18 cellular contexts compared by ENCODE assay signal in the genomic region with DNA sequence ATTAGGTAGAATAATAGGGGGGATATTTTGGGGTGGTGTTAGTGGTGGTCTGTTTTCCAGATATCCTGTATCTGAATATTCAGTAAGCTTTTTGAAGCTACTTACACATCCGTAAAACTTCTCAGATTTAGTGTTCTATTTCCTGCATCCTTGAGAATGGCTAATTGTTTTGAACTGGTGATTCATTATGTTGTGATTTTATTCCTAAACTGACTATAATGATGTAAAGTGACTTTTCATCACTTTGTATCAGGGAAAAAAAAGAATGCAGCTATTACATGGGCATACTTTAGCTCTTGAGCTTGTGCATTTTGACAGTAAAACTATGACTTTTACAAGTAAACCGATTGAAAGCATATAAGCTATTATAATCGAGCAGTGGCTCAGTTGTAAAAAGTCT. TPM values are rescaled to one million over a fixed set of nuclear protein-coding genes. Genes with fewer than 3 reads are reported as not detected.
DNase-seq lines count a peak whose midpoint lies in the region; ATAC-seq, FAIRE-seq and TF ChIP-seq lines count a peak whose summit lies in the region.
"Had no signal": no experiment of that assay in that cellular context is flagged by ENCODE, and none has a peak within 500 bp of the region (broad histone marks: within the 10 kb centered on the region; RNA-seq: fewer than 3 reads in every experiment).

No MANE protein-coding gene starts in this region.

- H3K27ac Mint-ChIP-seq in CD4-positive, alpha-beta T cell = peak overlapping the region; percentile 58
- H3K27ac Mint-ChIP-seq in Calu3 (ENCODE audit: unreplicated experiment) = peak overlapping the region; percentile 44
- H3K27ac Mint-ChIP-seq: stimulated activated effector memory CD8-positive, alpha-beta T cell treated with anti-CD3 and anti-CD28 coated beads, Interleukin-12 subunit alpha, Interleukin-12 subunit beta, amount 100 ng/mL, for 72 hours had no signal

- in situ Hi-C loops in KBM-7 (cut with MboI; ENCODE audit: low pct_unique_long_range_greater_than_20kb, low sequenced_read_pairs) = no loop called here

- TF ChIP-seq CTCF in CD4-positive, alpha-beta T cell (IDR thresholded peaks at IDR 0.05) = no peak
- TF ChIP-seq CTCF in Calu3 (IDR thresholded peaks at IDR 0.05; ENCODE audit: unreplicated experiment) (no peak), endothelial cell of umbilical vein (IDR thresholded peaks at IDR 0.05; ENCODE audit: extremely low read depth in 1 of 2, insufficient read depth in 1 of 2, low read depth in 1 of 2, low read length in 2 of 2) (no peak), colonic mucosa (IDR thresholded peaks at IDR 0.05) (no peak)

- no peak overlapping the region for H3K4me3 ChIP-seq in SK-N-MC
- no peak overlapping the region for H3K4me3 ChIP-seq in endothelial cell of umbilical vein (replicated peaks in 1 of 3; ENCODE audit: insufficient read depth in 1 of 3, low read depth in 1 of 3, low read length in 3 of 3)
- no peak overlapping the region for H3K4me3 ChIP-seq in aorta (ENCODE audit: low read length in 2 of 2)
- no peak overlapping the region for H3K4me3 ChIP-seq in colonic mucosa

- H3K4me2 ChIP-seq in endothelial cell of umbilical vein (ENCODE audit: insufficient read depth, low read length) = peak overlapping the region; percentile 47

- no peaks in the 10 kb centered on the region for H3K9me1 ChIP-seq in endothelial cell of umbilical vein (replicated peaks; ENCODE audit: control insufficient read depth, extremely low read depth, insufficient read depth, low read length)

- H3K4me1 ChIP-seq in endothelial cell of umbilical vein (ENCODE audit: control insufficient read depth, extremely low read depth, insufficient read depth, low read length) (peaks cover 25% of the 10 kb centered on the region), aorta (ENCODE audit: control insufficient read depth in 1 of 2, insufficient read depth in 2 of 2, low read length in 2 of 2) (peaks cover 0 to 6% of the 10 kb centered on the region in 2 donors), colonic mucosa (peaks cover 5% of the 10 kb centered on the region)
- H3K4me1 ChIP-seq: BE2C had no signal

- peaks cover 73% of the 10 kb centered on the region for H3K36me3 ChIP-seq in SK-N-MC (ENCODE audit: insufficient read depth, low read length)
- peaks cover 8 to 17% of the 10 kb centered on the region in 2 experiments for H3K36me3 ChIP-seq in endothelial cell of umbilical vein (ENCODE audit: control insufficient read depth in 2 of 2, extremely low read depth in 1 of 2, insufficient read depth in 2 of 2, low read length in 2 of 2)
- H3K36me3 ChIP-seq in aorta (ENCODE audit: control insufficient read depth in 1 of 2, insufficient read depth in 2 of 2, low read length in 1 of 2) = peaks cover 0 to 4% of the 10 kb centered on the region in 2 donors
- no peaks in the 10 kb centered on the region for H3K36me3 ChIP-seq in colonic mucosa

- H3K27ac ChIP-seq in CD4-positive, alpha-beta T cell (ENCODE audit: low read depth, low read length) = no peak overlapping the region
- H3K27ac ChIP-seq in SK-N-MC (peak overlapping the region; percentile 36), endothelial cell of umbilical vein (ENCODE audit: insufficient read depth, low read depth, low read length) (peak overlapping the region; percentile 44), aorta (ENCODE audit: low read depth in 1 of 2, low read length in 2 of 2) (no peak overlapping the region), colonic mucosa (no peak overlapping the region)

- H3K27me3 Mint-ChIP-seq in CD4-positive, alpha-beta T cell = no peaks in the 10 kb centered on the region
- H3K27me3 Mint-ChIP-seq in Calu3 (ENCODE audit: unreplicated experiment) = no peaks in the 10 kb centered on the region
- H3K27me3 Mint-ChIP-seq: IgD-negative memory B cell, type B pancreatic cell had no signal

- H3K36me3 Mint-ChIP-seq in CD4-positive, alpha-beta T cell (ENCODE audit: low read depth) = peaks cover 95% of the 10 kb centered on the region
- H3K36me3 Mint-ChIP-seq in Calu3 (ENCODE audit: insufficient read depth, unreplicated experiment) = peaks cover 77% of the 10 kb centered on the region

- peaks cover 17% of the 10 kb centered on the region for H4K20me1 ChIP-seq in endothelial cell of umbilical vein (replicated peaks; ENCODE audit: control insufficient read depth, extremely low read depth, insufficient read depth, low read length)

- FAIRE-seq in endothelial cell of umbilical vein (lab: Jason Lieb, UNC) = no peak
- FAIRE-seq: RCC 7860, small intestine had no signal

- H2AFZ ChIP-seq in endothelial cell of umbilical vein (ENCODE audit: low read depth, low read length) = no peak overlapping the region

- no peak for TF ChIP-seq POLR2A in endothelial cell of umbilical vein (IDR thresholded peaks at IDR 0.05; ENCODE audit: low read depth, low read length)

- dilution Hi-C loops in endothelial cell of umbilical vein (cut with MboI; ENCODE audit: extremely low pct_ligation_motif_present, low sequenced_read_pairs) = no loop called here

- peaks cover 85% of the 10 kb centered on the region for H3K4me1 Mint-ChIP-seq in CD4-positive, alpha-beta T cell (ENCODE audit: low read depth)
- peaks cover 69% of the 10 kb centered on the region for H3K4me1 Mint-ChIP-seq in Calu3 (ENCODE audit: low read depth, unreplicated experiment)

- CTCF ChIA-PET in CD4-positive, alpha-beta T cell (lab: Charles Lee) = interaction anchor here (0.7 to 1.4 kb wide), 3 partner anchors 10 to 33 kb away, joined by 3 to 10 read pairs (median 3); no protein-coding TSS in a partner anchor
- CTCF ChIA-PET in Calu3 (lab: Charles Lee) = interaction anchor here (1.3 kb wide), 1 partner anchor 606 kb away, joined by 13 read pairs; no protein-coding TSS in a partner anchor
- CTCF ChIA-PET in endothelial cell of umbilical vein (lab: Charles Lee) = interaction anchor here (0.6 to 2.2 kb wide), 6 partner anchors 9 to 53 kb away, joined by 3 to 9 read pairs (median 4); no protein-coding TSS in a partner anchor

- no peaks in the 10 kb centered on the region for H3K9me3 ChIP-seq in CD4-positive, alpha-beta T cell (ENCODE audit: control insufficient read depth, low read length)
- no peaks in the 10 kb centered on the region for H3K9me3 ChIP-seq in SK-N-MC (ENCODE audit: low read depth, low read length)
- H3K9me3 ChIP-seq in endothelial cell of umbilical vein (replicated peaks; ENCODE audit: control insufficient read depth, insufficient read depth, low read length) = no peaks in the 10 kb centered on the region
- H3K9me3 ChIP-seq in aorta (ENCODE audit: control insufficient read depth, low read length) = no peaks in the 10 kb centered on the region
- no peaks in the 10 kb centered on the region for H3K9me3 ChIP-seq in colonic mucosa
- H3K9me3 ChIP-seq: BE2C had no signal

- intact Hi-C loops in CD4-positive, alpha-beta T cell (cut with DNase I, micrococcal nuclease) = loop anchor here in 1 of 2 experiments (2.0 kb wide), 1 partner anchor 16 kb away; no protein-coding TSS in a partner anchor
- intact Hi-C loops in Calu3 (cut with micrococcal nuclease; ENCODE audit: unreplicated experiment) = loop anchor here (5.0 kb wide), 1 partner anchor 36 kb away; no protein-coding TSS in a partner anchor
- intact Hi-C loops in endothelial cell of umbilical vein (cut with micrococcal nuclease) = loop anchor here (2.0 kb wide), 1 partner anchor 18 kb away; no protein-coding TSS in a partner anchor
- intact Hi-C loops in aorta (cut with DNase I) = loop anchor here in 1 of 2 donors (5.0 kb wide), 1 partner anchor 66 kb away; no protein-coding TSS in a partner anchor
- intact Hi-C loops in colonic mucosa (cut with DNase I) = no loop called here

- H3K9me3 Mint-ChIP-seq in CD4-positive, alpha-beta T cell = no peaks in the 10 kb centered on the region
- no peaks in the 10 kb centered on the region for H3K9me3 Mint-ChIP-seq in Calu3 (ENCODE audit: low read depth, unreplicated experiment)
- H3K9me3 Mint-ChIP-seq: stimulated activated effector memory CD8-positive, alpha-beta T cell treated with anti-CD3 and anti-CD28 coated beads, Interleukin-12 subunit alpha, Interleukin-12 subunit beta, amount 100 ng/mL, for 72 hours; type B pancreatic cell had no signal

- BruUV-seq in Calu3 (replicated peaks; lab: Mats Ljungman, UMichigan) (no TSS peak), endothelial cell of umbilical vein (replicated peaks; lab: Mats Ljungman, UMichigan) (no TSS peak)

- no peaks in the 10 kb centered on the region for H3K27me3 ChIP-seq in CD4-positive, alpha-beta T cell (ENCODE audit: control insufficient read depth, insufficient read depth, low read length)
- H3K27me3 ChIP-seq in endothelial cell of umbilical vein (ENCODE audit: control insufficient read depth in 2 of 2, insufficient read depth in 2 of 2, low read length in 2 of 2) = no peaks in the 10 kb centered on the region
- H3K27me3 ChIP-seq in aorta (ENCODE audit: control insufficient read depth in 1 of 2, insufficient read depth in 2 of 2, low read length in 1 of 2) = no peaks in the 10 kb centered on the region
- no peaks in the 10 kb centered on the region for H3K27me3 ChIP-seq in colonic mucosa
- H3K27me3 ChIP-seq: BE2C had no signal

- POLR2A ChIA-PET in CD4-positive, alpha-beta T cell (lab: Charles Lee) = interaction anchor here (0.6 to 1.9 kb wide), 4 partner anchors 14 to 1942 kb away, joined by 3 to 6 read pairs (median 4); no protein-coding TSS in a partner anchor
- POLR2A ChIA-PET in endothelial cell of umbilical vein (lab: Charles Lee) = interaction anchor here (0.7 to 1.9 kb wide), 3 partner anchors 8 to 38 kb away, joined by 3 to 10 read pairs (median 5); no protein-coding TSS in a partner anchor

- H3K79me2 ChIP-seq in endothelial cell of umbilical vein (ENCODE audit: control insufficient read depth, insufficient read depth, low read length) = peaks cover 98% of the 10 kb centered on the region

- 41 to 48% methylated on average over 3 of the region's 3 CpGs for WGBS in aorta, 2 donors

- H3K4me3 Mint-ChIP-seq in CD4-positive, alpha-beta T cell = peak overlapping the region; percentile 55
- H3K4me3 Mint-ChIP-seq in Calu3 (ENCODE audit: low read depth, unreplicated experiment) = no peak overlapping the region
- H3K4me3 Mint-ChIP-seq: stimulated activated effector memory CD8-positive, alpha-beta T cell treated with anti-CD3 and anti-CD28 coated beads, Interleukin-12 subunit alpha, Interleukin-12 subunit beta, amount 100 ng/mL, for 72 hours had no signal

- DNase-seq in CD4-positive, alpha-beta T cell = no peak
- DNase-seq in Calu3 = no peak
- DNase-seq in SK-N-MC (ENCODE audit: low read depth, low spot score) = no peak
- DNase-seq in endothelial cell of umbilical vein (ENCODE audit: low read depth, low spot score) = peak; percentile 62
- no peak for DNase-seq in aorta
- DNase-seq in colonic mucosa = no peak
- no peak for DNase-seq in KBM-7
- DNase-seq: activated naive CD4-positive, alpha-beta T cell treated with Interleukin-2 at 50 U/mL for 16 hours; BE2C; DMS53; effector CD8-positive, alpha-beta T cell; left colon; small intestine had no signal

- H3K9ac ChIP-seq in SK-N-MC (ENCODE audit: insufficient read length) = no peak overlapping the region
- no peak overlapping the region for H3K9ac ChIP-seq in endothelial cell of umbilical vein (replicated peaks; ENCODE audit: extremely low read depth, insufficient read depth, low read length)
- H3K9ac ChIP-seq in colonic mucosa (ENCODE audit: low read depth in 2 of 2, low read length in 2 of 2) = no peak overlapping the region

- ATAC-seq in CD4-positive, alpha-beta T cell (ENCODE audit: poor library complexity) = no peak
- ATAC-seq in activated CD4-positive, CD25-positive, alpha-beta regulatory T cell treated with anti-CD3 and anti-CD28 coated beads, Interleukin-2, amount 50 U/mL, for 24 hours = no peak
- ATAC-seq in aorta (ENCODE audit: low FRiP score) = no peak
- ATAC-seq: stimulated activated effector memory CD8-positive, alpha-beta T cell treated with anti-CD3 and anti-CD28 coated beads, Interleukin-12 subunit alpha, Interleukin-12 subunit beta, amount 100 ng/mL, for 72 hours had no signal

RNA-seq across cellular contexts. Expression of a gene that starts 18.2 kb away (rescaled TPM):
- 100 to 1,000 TPM; 169 to 177 TPM for total RNA-seq in CD4-positive, alpha-beta T cell
- total RNA-seq in Calu3 (2022) (125 and 127 TPM in 2 replicates), endothelial cell of umbilical vein (101 and 104 TPM in 2 replicates), aorta (100 to 1,000 TPM; 121 to 149 TPM), colonic mucosa (100 to 1,000 TPM in 1 of 2 donors, 10 to 100 TPM in 1; 78.3 to 135 TPM)
- polyA plus RNA-seq in endothelial cell of umbilical vein (49.1 and 49.2 TPM in 2 replicates), aorta (10 to 100 TPM; 53.7 to 59.4 TPM)
- polyA plus RNA-seq in endothelial cell of umbilical vein (2011; cell fraction: cytosol; rRNA removed) = 57.0 and 57.7 TPM in 2 replicates
- polyA plus RNA-seq in endothelial cell of umbilical vein (2011; cell fraction: nucleus; rRNA removed) = 95.8 and 109 TPM in 2 replicates
- 68.2 and 71.4 TPM in 2 replicates for polyA plus RNA-seq in endothelial cell of umbilical vein (2012)
- 115 and 120 TPM in 2 replicates for polyA minus RNA-seq in endothelial cell of umbilical vein
- polyA minus RNA-seq in endothelial cell of umbilical vein (2011; cell fraction: cytosol; rRNA and poly(A)+ RNA removed) = 39.1 TPM
- 147 and 187 TPM in 2 replicates for polyA minus RNA-seq in endothelial cell of umbilical vein (2011; cell fraction: nucleus; rRNA and poly(A)+ RNA removed)

Comparison
In these comparisons a context has a peak if more than half of its experiments do, and no peak if none do; other contexts are left out.
1. H3K27ac ChIP-seq: peak in SK-N-MC (single experiment) and endothelial cell of umbilical vein (single experiment); none in CD4-positive, alpha-beta T cell (single experiment), aorta (0 of 2) and colonic mucosa (single experiment).